In genomic region chr17:42266918-42267766, GRCh38 we compare ENCODE assay signal across 9 cellular contexts. TPM values are rescaled to one million over a fixed set of nuclear protein-coding genes. Genes with fewer than 3 reads are reported as not detected.
DNase-seq lines count a peak whose midpoint lies in the region; ATAC-seq and TF ChIP-seq lines count a peak whose summit lies in the region.
"Had no signal": no experiment of that assay in that cellular context is flagged by ENCODE, and none has a peak within 500 bp of the region (broad histone marks: within the 10 kb centered on the region; RNA-seq: fewer than 3 reads in every experiment).

No MANE protein-coding gene starts in this region.

- DNase-seq in CD4-positive, alpha-beta memory T cell = peak; percentile 61 to 92 (median 77)
- peak; percentile 86 for DNase-seq in NCI-H226
- DNase-seq in activated naive CD8-positive, alpha-beta T cell treated with anti-CD3 and anti-CD28 coated beads, Interleukin-2, amount 50 U/mL, for 24 hours = peak; percentile 35
- DNase-seq in mesothelial cell of epicardium (ENCODE audit: low spot score in 2 of 2, unreplicated experiment in 2 of 2) = no peak
- no peak for DNase-seq in activated CD4-positive, CD25-positive, alpha-beta regulatory T cell treated with anti-CD3 and anti-CD28 coated beads, Interleukin-2, amount 50 U/mL, for 72 hours
- no peak for DNase-seq in NCI-H1436 treated with DMSO at 0.1 percent for 48 hours (lab: John Stamatoyannopoulos, UW)

- H3K4me1 ChIP-seq in CD4-positive, alpha-beta memory T cell (ENCODE audit: insufficient read depth, low read length) = peaks cover 69% of the 10 kb centered on the region

- CTCF ChIA-PET in CD4-positive, alpha-beta memory T cell (lab: Charles Lee; ENCODE audit: partially characterized antibody) = interaction anchor here (2.8 kb wide), 1 partner anchor 45 kb away, joined by 11 read pairs; no protein-coding TSS in a partner anchor

- no peaks in the 10 kb centered on the region for H3K9me3 Mint-ChIP-seq in CD4-positive, alpha-beta memory T cell
- no peaks in the 10 kb centered on the region for H3K9me3 Mint-ChIP-seq in activated naive CD8-positive, alpha-beta T cell treated with anti-CD3 and anti-CD28 coated beads, Interleukin-2, amount 50 U/mL, for 24 hours
- H3K9me3 Mint-ChIP-seq in mesothelial cell of epicardium = no peaks in the 10 kb centered on the region

- H3K4me1 Mint-ChIP-seq in CD4-positive, alpha-beta memory T cell = peaks cover 41 to 72% (median 56%) of the 10 kb centered on the region in 4 donors
- peaks cover 71% of the 10 kb centered on the region for H3K4me1 Mint-ChIP-seq in activated naive CD8-positive, alpha-beta T cell treated with anti-CD3 and anti-CD28 coated beads, Interleukin-2, amount 50 U/mL, for 24 hours
- peaks cover 1% of the 10 kb centered on the region for H3K4me1 Mint-ChIP-seq in mesothelial cell of epicardium

- peak overlapping the region in 7 of 8 donors; percentile 5 to 82 (median 40) for H3K4me3 Mint-ChIP-seq in CD4-positive, alpha-beta memory T cell
- H3K4me3 Mint-ChIP-seq in activated naive CD8-positive, alpha-beta T cell treated with anti-CD3 and anti-CD28 coated beads, Interleukin-2, amount 50 U/mL, for 24 hours = peak overlapping the region; percentile 61
- no peak overlapping the region for H3K4me3 Mint-ChIP-seq in mesothelial cell of epicardium

- H3K27me3 ChIP-seq in CD4-positive, alpha-beta memory T cell (ENCODE audit: insufficient read depth, low read length) = no peaks in the 10 kb centered on the region

- POLR2A ChIA-PET in CD4-positive, alpha-beta memory T cell (lab: Charles Lee; ENCODE audit: partially characterized antibody) = interaction anchor here (0.7 to 13.6 kb wide), 9 partner anchors 8 to 402 kb away, joined by 3 to 286 read pairs (median 6); partner anchors contain the start of genes STAT3, STAT5A and STAT5B

- intact Hi-C loops in CD4-positive, alpha-beta memory T cell (cut with micrococcal nuclease) = no loop called here

- peaks cover 3 to 26% of the 10 kb centered on the region in 2 donors for H3K36me3 Mint-ChIP-seq in CD4-positive, alpha-beta memory T cell
- peaks cover 26% of the 10 kb centered on the region for H3K36me3 Mint-ChIP-seq in activated naive CD8-positive, alpha-beta T cell treated with anti-CD3 and anti-CD28 coated beads, Interleukin-2, amount 50 U/mL, for 24 hours (ENCODE audit: low read depth)
- peaks cover 3% of the 10 kb centered on the region for H3K36me3 Mint-ChIP-seq in mesothelial cell of epicardium

- ATAC-seq in activated naive CD8-positive, alpha-beta T cell treated with anti-CD3 and anti-CD28 coated beads, Interleukin-2, amount 50 U/mL, for 24 hours = peak; percentile 96
- ATAC-seq in GM18517 (IDR thresholded peaks at IDR 0.05; ENCODE audit: unreplicated experiment) = no peak
- ATAC-seq in HG02885 (IDR thresholded peaks at IDR 0.05; ENCODE audit: poor library complexity, unreplicated experiment) = no peak

- H3K27ac ChIP-seq in CD4-positive, alpha-beta memory T cell (ENCODE audit: low read depth, low read length) = peak overlapping the region; percentile 92
- H3K27ac ChIP-seq: VCaP had no signal

- TF ChIP-seq CTCF in mesothelial cell of epicardium (IDR thresholded peaks at IDR 0.05; ENCODE audit: unreplicated experiment) = no peak

- peak overlapping the region; percentile 94 to 99 (median 95) for H3K27ac Mint-ChIP-seq in CD4-positive, alpha-beta memory T cell
- peak overlapping the region; percentile 94 for H3K27ac Mint-ChIP-seq in activated naive CD8-positive, alpha-beta T cell treated with anti-CD3 and anti-CD28 coated beads, Interleukin-2, amount 50 U/mL, for 24 hours
- H3K27ac Mint-ChIP-seq in mesothelial cell of epicardium = peak overlapping the region; percentile 39

- H3K9me3 ChIP-seq in CD4-positive, alpha-beta memory T cell (ENCODE audit: control insufficient read depth in 1 of 2, low read length in 2 of 2) = no peaks in the 10 kb centered on the region

- H3K27me3 Mint-ChIP-seq in CD4-positive, alpha-beta memory T cell = no peaks in the 10 kb centered on the region
- H3K27me3 Mint-ChIP-seq in activated naive CD8-positive, alpha-beta T cell treated with anti-CD3 and anti-CD28 coated beads, Interleukin-2, amount 50 U/mL, for 24 hours = no peaks in the 10 kb centered on the region
- no peaks in the 10 kb centered on the region for H3K27me3 Mint-ChIP-seq in mesothelial cell of epicardium (ENCODE audit: low read depth)

- no peaks in the 10 kb centered on the region for H3K36me3 ChIP-seq in CD4-positive, alpha-beta memory T cell (ENCODE audit: insufficient read depth, low read length)

- no peak overlapping the region for H3K4me3 ChIP-seq in CD4-positive, alpha-beta memory T cell (ENCODE audit: low read length in 2 of 2)

RNA-seq across cellular contexts. Expression of gene STAT5B, which starts 9.0 kb away (rescaled TPM):
- total RNA-seq in CD4-positive, alpha-beta memory T cell = 100 to 1,000 TPM; 244 to 261 TPM
- 100 to 1,000 TPM in 1 of 2 donors, 10 to 100 TPM in 1; 91.3 to 146 TPM for polyA plus RNA-seq in CD4-positive, alpha-beta memory T cell
- total RNA-seq in mesothelial cell of epicardium = 47.7 to 52.3 TPM (median 50.6 TPM) in 3 replicates

RNA-seq across cellular contexts. Expression of gene STAT5A, which starts 21.2 kb away (rescaled TPM):
- total RNA-seq in CD4-positive, alpha-beta memory T cell = 100 to 1,000 TPM; 130 to 133 TPM
- 10 to 100 TPM; 66.7 to 94.6 TPM for polyA plus RNA-seq in CD4-positive, alpha-beta memory T cell
- 9.5 to 11.7 TPM (median 11.2 TPM) in 3 replicates for total RNA-seq in mesothelial cell of epicardium

Comparison
In these comparisons a context has a peak if more than half of its experiments do, and no peak if none do; other contexts are left out.
1. DNase-seq: peak in CD4-positive, alpha-beta memory T cell (5 of 5), NCI-H226 (single experiment) and activated naive CD8-positive, alpha-beta T cell treated with anti-CD3 and anti-CD28 coated beads, Interleukin-2, amount 50 U/mL, for 24 hours (single experiment); none in mesothelial cell of epicardium (0 of 2), activated CD4-positive, CD25-positive, alpha-beta regulatory T cell treated with anti-CD3 and anti-CD28 coated beads, Interleukin-2, amount 50 U/mL, for 72 hours (single experiment) and NCI-H1436 treated with DMSO at 0.1 percent for 48 hours (single experiment).
2. H3K27ac Mint-ChIP-seq: peak in every context shown above with its lines; median percentile 95 in CD4-positive, alpha-beta memory T cell; 94 in activated naive CD8-positive, alpha-beta T cell treated with anti-CD3 and anti-CD28 coated beads, Interleukin-2, amount 50 U/mL, for 24 hours; 39 in mesothelial cell of epicardium.
3. RNA of gene STAT5A, which starts 21.2 kb away (total RNA-seq): 130 to 133 TPM in CD4-positive, alpha-beta memory T cell; 9.5 to 11.7 TPM in mesothelial cell of epicardium; every median in the first group is over 10 times any median in the second.